In genomic region chr20:62962221-62962879, GRCh38 we compare ENCODE assay signal across 36 cellular contexts. TPM values are rescaled to one million over a fixed set of nuclear protein-coding genes. Genes with fewer than 3 reads are reported as not detected.
"Had no signal": no experiment of that assay in that cellular context is flagged by ENCODE, and none has a peak within 500 bp of the region (broad histone marks: within the 10 kb centered on the region; RNA-seq: fewer than 3 reads in every experiment).

No MANE protein-coding gene starts in this region.

- H2AFZ ChIP-seq: neural progenitor cell had no signal

- H3K9ac ChIP-seq: neural progenitor cell had no signal

- H3K4me1 ChIP-seq: gastrocnemius medialis, neural progenitor cell, psoas muscle, right lobe of liver, stomach, thyroid gland, vagina had no signal

- FAIRE-seq: colon, kidney had no signal

- H3K27me3 Mint-ChIP-seq: naive thymus-derived CD4-positive, alpha-beta T cell had no signal

- H3K4me1 Mint-ChIP-seq: endodermal cell, nephron had no signal

- H3K9me3 ChIP-seq: gastrocnemius medialis, ovary, psoas muscle, right lobe of liver, stomach, thyroid gland, vagina had no signal

- H3K36me3 ChIP-seq: gastrocnemius medialis, neural progenitor cell, ovary, thyroid gland, vagina had no signal

- H3K4me3 Mint-ChIP-seq: endodermal cell; naive thymus-derived CD4-positive, alpha-beta T cell; nephron; neural progenitor cell; stimulated activated effector memory CD8-positive, alpha-beta T cell treated with anti-CD3 and anti-CD28 coated beads, Interleukin-12 subunit alpha, Interleukin-12 subunit beta, amount 100 ng/mL, for 72 hours had no signal

- ATAC-seq: esophagus mucosa; gastrocnemius medialis; naive thymus-derived CD4-positive, alpha-beta T cell; psoas muscle; stimulated activated effector memory CD8-positive, alpha-beta T cell treated with anti-CD3 and anti-CD28 coated beads, Interleukin-12 subunit alpha, Interleukin-12 subunit beta, amount 100 ng/mL, for 72 hours had no signal

- H3K27me3 ChIP-seq: dorsolateral prefrontal cortex, gastrocnemius medialis, neural progenitor cell, ovary, right lobe of liver, stomach, thyroid gland, vagina had no signal

- H3K4me2 ChIP-seq: neural progenitor cell, smooth muscle cell had no signal

- H3K27ac ChIP-seq: dorsolateral prefrontal cortex, epithelial cell of prostate, gastrocnemius medialis, neural progenitor cell, ovary, psoas muscle, right lobe of liver, stomach, thyroid gland, vagina had no signal

- DNase-seq: dorsolateral prefrontal cortex; effector CD8-positive, alpha-beta T cell; endodermal cell; foreskin fibroblast; gastrocnemius medialis; head of caudate nucleus; mesenchymal stem cell; midbrain; naive thymus-derived CD4-positive, alpha-beta T cell; nucleus accumbens; ovary; psoas muscle; stimulated activated CD4-positive, alpha-beta T cell treated with anti-CD3 and anti-CD28 coated beads, Interleukin-2, amount 100 ng/mL, for 24 hours; stimulated activated CD4-positive, alpha-beta T cell treated with anti-CD3 and anti-CD28 coated beads, Interleukin-4, amount 100 ng/mL, for 24 hours; stimulated activated naive CD4-positive, alpha-beta T cell treated with Interleukin-2 at 50 U/mL for 16 hours; stomach; thyroid gland; trophoblast cell had no signal

- H3K27ac Mint-ChIP-seq: endodermal cell; naive thymus-derived CD4-positive, alpha-beta T cell; nephron; neural progenitor cell; stimulated activated effector memory CD8-positive, alpha-beta T cell treated with anti-CD3 and anti-CD28 coated beads, Interleukin-12 subunit alpha, Interleukin-12 subunit beta, amount 100 ng/mL, for 72 hours had no signal

- H3K4me3 ChIP-seq: dorsolateral prefrontal cortex, lung, neural progenitor cell, ovary, psoas muscle, right lobe of liver, smooth muscle cell, stomach, thyroid gland, vagina had no signal

- H3K36me3 Mint-ChIP-seq: naive thymus-derived CD4-positive, alpha-beta T cell; neural progenitor cell had no signal

- H3K9me3 Mint-ChIP-seq: endodermal cell; naive thymus-derived CD4-positive, alpha-beta T cell; nephron; neural progenitor cell; stimulated activated effector memory CD8-positive, alpha-beta T cell treated with anti-CD3 and anti-CD28 coated beads, Interleukin-12 subunit alpha, Interleukin-12 subunit beta, amount 100 ng/mL, for 72 hours had no signal

RNA-seq across cellular contexts. Expression of gene BHLHE23, which starts 44.4 kb away (rescaled TPM):
- total RNA-seq: dorsolateral prefrontal cortex; endodermal cell; esophagus mucosa; gastrocnemius medialis; glomerular endothelial cell; kidney; left lobe of liver; liver; lung; mucosa of gallbladder; naive thymus-derived CD4-positive, alpha-beta T cell; ovary; psoas muscle; renal cortical epithelial cell; right lobe of liver; smooth muscle cell; subcutaneous adipose tissue; thyroid gland; ureter; vagina had no signal
- polyA plus RNA-seq: liver; lung; naive thymus-derived CD4-positive, alpha-beta T cell; ovary; psoas muscle; smooth muscle cell; stomach had no signal
